ENCODE assay signal across 1 cellular context in the genomic region with DNA sequence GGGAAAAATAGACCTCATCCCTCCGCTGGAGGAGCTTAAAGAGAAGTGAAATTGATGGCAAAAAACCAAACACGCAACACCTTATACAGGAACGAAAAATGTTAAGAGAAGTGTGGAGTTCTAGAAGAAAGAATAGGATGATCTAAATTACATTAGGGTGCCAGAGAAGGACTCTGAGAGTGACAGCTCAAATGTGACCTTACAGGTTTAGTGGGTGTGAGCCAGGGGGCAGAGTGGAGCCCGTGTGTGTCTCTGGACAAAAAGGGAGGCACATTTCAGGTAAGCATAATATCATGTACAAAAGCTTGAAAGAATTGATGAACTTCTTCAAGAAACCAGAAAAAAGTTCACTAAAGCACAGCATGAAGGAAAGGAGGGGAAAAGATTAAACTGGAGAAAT.
TF ChIP-seq lines count a peak whose summit lies in the region.

No MANE protein-coding gene starts in this region.

TF ChIP-seq in GM23338, 12 proteins besides CTCF, POLR2A, EP300 and RAD21 (continued from another document):
- TF ChIP-seq ZNF462 (CRISPR knock-in tag; IDR thresholded peaks at IDR 0.05) (no peak), NANOG (IDR thresholded peaks at IDR 0.05; ENCODE audit: borderline replicate concordance) (no peak), EZH2phosphoT487 (IDR thresholded peaks at IDR 0.05; ENCODE audit: unreplicated experiment) (no peak), ZNF114 (CRISPR knock-in tag; IDR thresholded peaks at IDR 0.05) (no peak), REST (IDR thresholded peaks at IDR 0.05; ENCODE audit: unreplicated experiment) (no peak), CREB1 (CRISPR knock-in tag; IDR thresholded peaks at IDR 0.05; ENCODE audit: low read depth) (no peak), ETS1 (IDR thresholded peaks at IDR 0.05) (no peak), EZH2 (IDR thresholded peaks at IDR 0.05; ENCODE audit: low read depth, unreplicated experiment) (no peak), POLR2AphosphoS5 (IDR thresholded peaks at IDR 0.05; ENCODE audit: low read depth) (no peak)
